13 cellular contexts compared by ENCODE assay signal in the genomic region with DNA sequence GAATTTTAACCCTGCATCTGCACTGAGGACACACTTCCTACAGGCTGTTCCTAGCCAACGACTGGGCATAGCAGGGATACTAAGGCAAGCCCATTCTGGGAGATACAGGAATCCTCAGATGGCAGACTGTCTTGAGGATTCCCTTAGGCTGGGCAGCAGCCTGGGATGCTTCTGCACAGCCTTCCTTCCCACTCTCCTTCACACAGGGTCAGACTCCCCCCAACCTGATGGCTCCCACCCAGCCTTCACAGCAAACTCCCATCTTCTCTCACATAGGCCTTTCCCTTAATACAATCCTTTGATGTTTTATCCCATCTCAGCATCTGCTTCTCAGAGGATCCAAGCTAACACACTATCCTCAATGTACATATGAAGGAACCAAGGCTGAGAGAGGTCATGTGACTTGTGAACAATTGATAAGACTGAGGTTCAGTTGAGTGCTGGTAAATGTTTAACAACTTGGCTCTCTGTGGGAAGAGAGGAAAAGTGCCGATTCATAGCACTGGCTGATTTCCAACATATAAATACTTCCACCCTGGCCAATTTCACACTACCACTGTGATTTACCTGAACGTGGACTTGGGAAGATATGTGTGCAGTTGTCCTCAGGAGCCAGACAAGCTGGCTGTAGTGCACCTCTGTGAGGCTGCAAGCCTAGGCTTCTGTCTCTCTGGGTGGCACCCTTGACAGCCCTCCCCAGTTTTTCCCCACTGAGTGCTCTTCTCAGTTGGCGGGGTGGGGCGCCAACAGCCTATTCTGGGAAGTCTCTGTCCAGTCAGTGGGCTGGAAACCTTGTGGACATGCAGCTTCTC.
DNase-seq lines count a peak whose midpoint lies in the region; ATAC-seq, FAIRE-seq and TF ChIP-seq lines count a peak whose summit lies in the region.
"Had no signal": no experiment of that assay in that cellular context is flagged by ENCODE, and none has a peak within 500 bp of the region (broad histone marks: within the 10 kb centered on the region; RNA-seq: fewer than 3 reads in every experiment).

No MANE protein-coding gene starts in this region.

- H3K36me3 ChIP-seq in SK-N-SH (replicated peaks in 1 of 2; ENCODE audit: control insufficient read depth in 1 of 2, insufficient read depth in 2 of 2, low read length in 1 of 2), result no peaks in the 10 kb centered on the region
- no peaks in the 10 kb centered on the region for H3K36me3 ChIP-seq in pancreas
- H3K36me3 ChIP-seq in Karpas-422 (ENCODE audit: insufficient read depth, low read length), result no peaks in the 10 kb centered on the region
- H3K36me3 ChIP-seq: neural progenitor cell had no signal

- H3K9ac ChIP-seq in SK-N-SH (no peak overlapping the region), Karpas-422 (ENCODE audit: low read length) (no peak overlapping the region)
- H3K9ac ChIP-seq: neural progenitor cell had no signal

- TF ChIP-seq EP300 in SK-N-SH (IDR thresholded peaks at IDR 0.05; ENCODE audit: borderline replicate concordance in 1 of 2, low read depth in 1 of 2, low read length in 1 of 2), result no peak

- intact Hi-C loops in pancreas (cut with DNase I), result no loop called here

- H2AFZ ChIP-seq in SK-N-SH (ENCODE audit: low read depth) (no peak overlapping the region), Karpas-422 (ENCODE audit: low read length) (no peak overlapping the region)
- H2AFZ ChIP-seq: neural progenitor cell had no signal

- H3K27ac ChIP-seq in SK-N-SH (ENCODE audit: low read depth in 2 of 2, low read length in 1 of 2) (peak overlapping the region; percentile 34 to 42; a peak in 2 of 4 replicates), pancreas (peak overlapping the region in 3 of 4 donors; percentile 15 to 55 (median 48)), Karpas-422 (ENCODE audit: low read length) (no peak overlapping the region)
- H3K27ac ChIP-seq: neural progenitor cell had no signal

- H4K20me1 ChIP-seq in SK-N-SH (ENCODE audit: insufficient read depth) (no peaks in the 10 kb centered on the region), Karpas-422 (ENCODE audit: insufficient read depth, low read depth, low read length) (0 out of 2 replicates have a peak, but pooled peaks cover 4% of the 10 kb centered on the region)

- ATAC-seq in pancreas (peak; percentile 85 to 95 (median 89)), GM19455 (IDR thresholded peaks at IDR 0.05; ENCODE audit: unreplicated experiment) (no peak), GM18505 (IDR thresholded peaks at IDR 0.05; ENCODE audit: unreplicated experiment) (no peak)
- ATAC-seq: CD8-positive, alpha-beta T cell had no signal

- H3K79me2 ChIP-seq in SK-N-SH (ENCODE audit: insufficient read depth) (no peaks in the 10 kb centered on the region), Karpas-422 (ENCODE audit: low read length) (no peaks in the 10 kb centered on the region)

- no peaks in the 10 kb centered on the region for H3K9me2 ChIP-seq in SK-N-SH
- no peaks in the 10 kb centered on the region for H3K9me2 ChIP-seq in Karpas-422 (replicated peaks; ENCODE audit: insufficient read depth, low read length)

- FAIRE-seq in pancreas (lab: Jason Lieb, UNC), result no peak

- no peaks in the 10 kb centered on the region for H3F3A ChIP-seq in SK-N-SH (replicated peaks; ENCODE audit: insufficient read depth)

- TF ChIP-seq POLR2A in GM18505 (IDR thresholded peaks at IDR 0.05; ENCODE audit: borderline replicate concordance, extremely low read depth, insufficient read depth, insufficient read length), result no peak

- TF ChIP-seq RAD21 in SK-N-SH (IDR thresholded peaks at IDR 0.05; ENCODE audit: low read length), result no peak

- DNase-seq in ELR (ENCODE audit: low read depth), result peak; percentile 52
- DNase-seq in SK-N-SH, result no peak
- DNase-seq in fibroblast of gingiva (ENCODE audit: low read depth), result peak; percentile 34
- DNase-seq in pancreas, result peak in 3 of 6 donors; percentile 46 to 58 (median 57)
- no peak for DNase-seq in NCI-H2196 treated with DMSO at 0.1 percent for 48 hours (lab: John Stamatoyannopoulos, UW; ENCODE audit: unreplicated experiment)
- DNase-seq in Karpas-422, result no peak
- DNase-seq: activated CD4-positive, alpha-beta T cell treated with anti-CD3 and anti-CD28 coated beads, Interleukin-2, amount 50 U/mL, for 1 hour; aorta; CD8-positive, alpha-beta T cell; effector memory CD4-positive, alpha-beta T cell had no signal

- 58% methylated on average over 3 of the region's 5 CpGs for WGBS in SK-N-SH (ENCODE audit: low lambda C conversion rate)
- 46 to 49% methylated on average over 5 of the region's 5 CpGs for WGBS in pancreas, 2 donors

- H3K4me2 ChIP-seq in SK-N-SH, result no peak overlapping the region
- no peak overlapping the region for H3K4me2 ChIP-seq in Karpas-422 (ENCODE audit: low read depth, low read length, poor library complexity, severe bottlenecking)
- H3K4me2 ChIP-seq: neural progenitor cell had no signal

- H3K4me3 ChIP-seq in SK-N-SH (ENCODE audit: low read depth in 2 of 2, low read length in 1 of 2) (no peak overlapping the region), pancreas (no peak overlapping the region), Karpas-422 (ENCODE audit: low read length) (no peak overlapping the region)
- H3K4me3 ChIP-seq: neural progenitor cell had no signal

- H3K27me3 ChIP-seq in SK-N-SH (ENCODE audit: insufficient read depth) (no peaks in the 10 kb centered on the region), pancreas (no peaks in the 10 kb centered on the region), Karpas-422 (ENCODE audit: low read length) (no peaks in the 10 kb centered on the region)
- H3K27me3 ChIP-seq: neural progenitor cell had no signal

- TF ChIP-seq CTCF in SK-N-SH (IDR thresholded peaks at IDR 0.05), result no peak
- TF ChIP-seq CTCF in pancreas (IDR thresholded peaks at IDR 0.05), result no peak

- H3K4me1 ChIP-seq in SK-N-SH (ENCODE audit: control insufficient read depth in 1 of 2, insufficient read depth in 2 of 2, low read depth in 1 of 2, low read length in 1 of 2) (peaks cover 6 to 9% of the 10 kb centered on the region in 2 experiments; a peak in 2 of 4 replicates), pancreas (peaks cover 10 to 41% (median 16%) of the 10 kb centered on the region in 3 donors), Karpas-422 (ENCODE audit: low read length) (no peaks in the 10 kb centered on the region)
- H3K4me1 ChIP-seq: neural progenitor cell had no signal

- no peaks in the 10 kb centered on the region for H3K9me3 ChIP-seq in SK-N-SH
- H3K9me3 ChIP-seq in pancreas, result no peaks in the 10 kb centered on the region
- no peaks in the 10 kb centered on the region for H3K9me3 ChIP-seq in Karpas-422 (ENCODE audit: low read length)

- CTCF ChIA-PET in SK-N-SH (lab: Yijun Ruan, JAX), result interaction anchor here (2.1 to 7.8 kb wide), 2 partner anchors 415 to 976 kb away, joined by 6 to 100 read pairs; no protein-coding TSS in a partner anchor

- POLR2A ChIA-PET in SK-N-SH (lab: Yijun Ruan, JAX), result no interaction called here

TF ChIP-seq in SK-N-SH, 30 proteins besides CTCF, POLR2A, EP300 and RAD21:
- no peak for TF ChIP-seq RFX5 (IDR thresholded peaks at IDR 0.05; ENCODE audit: low read length)
- TF ChIP-seq NFIC (IDR thresholded peaks at IDR 0.05; ENCODE audit: borderline replicate concordance), result peak; percentile 55; the same call in 1 of the 2 replicates
- TF ChIP-seq JUND (IDR thresholded peaks at IDR 0.05), result no peak
- TF ChIP-seq TCF12 (IDR thresholded peaks at IDR 0.05), result 0 out of 2 replicates have a peak, but pooled peaks have one; percentile 39
- TF ChIP-seq, protein P1, sequence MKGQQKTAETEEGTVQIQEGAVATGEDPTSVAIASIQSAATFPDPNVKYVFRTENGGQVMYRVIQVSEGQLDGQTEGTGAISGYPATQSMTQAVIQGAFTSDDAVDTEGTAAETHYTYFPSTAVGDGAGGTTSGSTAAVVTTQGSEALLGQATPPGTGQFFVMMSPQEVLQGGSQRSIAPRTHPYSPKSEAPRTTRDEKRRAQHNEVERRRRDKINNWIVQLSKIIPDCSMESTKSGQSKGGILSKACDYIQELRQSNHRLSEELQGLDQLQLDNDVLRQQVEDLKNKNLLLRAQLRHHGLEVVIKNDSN (IDR thresholded peaks at IDR 0.05; ENCODE audit: borderline replicate concordance, low read depth), result peak; percentile 63; the same call in 1 of the 2 replicates
- TF ChIP-seq, protein P2, sequence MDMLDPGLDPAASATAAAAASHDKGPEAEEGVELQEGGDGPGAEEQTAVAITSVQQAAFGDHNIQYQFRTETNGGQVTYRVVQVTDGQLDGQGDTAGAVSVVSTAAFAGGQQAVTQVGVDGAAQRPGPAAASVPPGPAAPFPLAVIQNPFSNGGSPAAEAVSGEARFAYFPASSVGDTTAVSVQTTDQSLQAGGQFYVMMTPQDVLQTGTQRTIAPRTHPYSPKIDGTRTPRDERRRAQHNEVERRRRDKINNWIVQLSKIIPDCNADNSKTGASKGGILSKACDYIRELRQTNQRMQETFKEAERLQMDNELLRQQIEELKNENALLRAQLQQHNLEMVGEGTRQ (IDR thresholded peaks at IDR 0.05; ENCODE audit: borderline replicate concordance, low read depth, low read length), result no peak

Comparison
In these comparisons a context has a peak if more than half of its experiments do, and no peak if none do; other contexts are left out.
1. DNase-seq: peak in ELR (single experiment) and fibroblast of gingiva (single experiment); none in SK-N-SH (single experiment), NCI-H2196 treated with DMSO at 0.1 percent for 48 hours (single experiment) and Karpas-422 (single experiment).
2. ATAC-seq: peak in pancreas (4 of 4); none in GM19455 (single experiment) and GM18505 (single experiment).